Comparison of ENCODE assay signal across 10 cellular contexts in genomic region chr1:9317591-9318331, GRCh38. TPM values are rescaled to one million over a fixed set of nuclear protein-coding genes. Genes with fewer than 3 reads are reported as not detected.
DNase-seq lines count a peak whose midpoint lies in the region; ATAC-seq and TF ChIP-seq lines count a peak whose summit lies in the region.
"Had no signal": no experiment of that assay in that cellular context is flagged by ENCODE, and none has a peak within 500 bp of the region (broad histone marks: within the 10 kb centered on the region; RNA-seq: fewer than 3 reads in every experiment).

No MANE protein-coding gene starts in this region.

- H3K4me3 ChIP-seq in CD8-positive, alpha-beta T cell (ENCODE audit: low read depth, low read length), result no peak overlapping the region
- peak overlapping the region in 1 of 3 donors; percentile 53 for H3K4me3 ChIP-seq in breast epithelium
- H3K4me3 ChIP-seq: suprapubic skin had no signal

- peaks cover 23% of the 10 kb centered on the region for H3K4me1 Mint-ChIP-seq in CD8-positive, alpha-beta T cell (ENCODE audit: low read depth)
- H3K4me1 Mint-ChIP-seq in type B pancreatic cell (ENCODE audit: unreplicated experiment), result peaks cover 28% of the 10 kb centered on the region

- H3K4me3 Mint-ChIP-seq in CD8-positive, alpha-beta T cell, result peak overlapping the region; percentile 67
- no peak overlapping the region for H3K4me3 Mint-ChIP-seq in type B pancreatic cell

- no peak for TF ChIP-seq POLR2A in breast epithelium (IDR thresholded peaks at IDR 0.05)

- DNase-seq in CD8-positive, alpha-beta T cell, result no peak
- DNase-seq in NCI-H1092 treated with DMSO at 0.1 percent for 48 hours (lab: John Stamatoyannopoulos, UW), result peak; percentile 54
- peak in 1 of 2 donors; percentile 53 for DNase-seq in breast epithelium (ENCODE audit: low spot score in 2 of 2)
- DNase-seq in myocyte (ENCODE audit: low read depth), result peak; percentile 52
- DNase-seq in pons (ENCODE audit: low spot score), result no peak
- DNase-seq in type B pancreatic cell (ENCODE audit: extremely low spot score, unreplicated experiment), result no peak
- DNase-seq: activated T-cell treated with anti-CD3 and anti-CD28 coated beads, Interleukin-2, amount 50 U/mL, for 1 hour had no signal

- H3K36me3 ChIP-seq in CD8-positive, alpha-beta T cell (ENCODE audit: insufficient read depth, low read length), result no peaks in the 10 kb centered on the region
- H3K36me3 ChIP-seq in breast epithelium, result no peaks in the 10 kb centered on the region

- H3K27ac ChIP-seq in CD8-positive, alpha-beta T cell (ENCODE audit: low read depth, low read length), result no peak overlapping the region
- H3K27ac ChIP-seq in breast epithelium, result peak overlapping the region; percentile 19 to 82

- POLR2A ChIA-PET in CD8-positive, alpha-beta T cell (lab: Charles Lee), result no interaction called here

- CTCF ChIA-PET in CD8-positive, alpha-beta T cell (lab: Charles Lee), result interaction anchor here (0.6 to 1.4 kb wide), 2 partner anchors 121 to 173 kb away, joined by 3 to 4 read pairs; no protein-coding TSS in a partner anchor

- H3K27me3 ChIP-seq in CD8-positive, alpha-beta T cell (ENCODE audit: insufficient read depth, low read length), result no peaks in the 10 kb centered on the region
- H3K27me3 ChIP-seq in breast epithelium, result no peaks in the 10 kb centered on the region
- H3K27me3 ChIP-seq: suprapubic skin had no signal

- H3K27me3 Mint-ChIP-seq in CD8-positive, alpha-beta T cell (ENCODE audit: low read depth), result no peaks in the 10 kb centered on the region
- no peaks in the 10 kb centered on the region for H3K27me3 Mint-ChIP-seq in type B pancreatic cell

- ATAC-seq in CD8-positive, alpha-beta T cell, result no peak
- no peak for ATAC-seq in GM21529 (IDR thresholded peaks at IDR 0.05; ENCODE audit: unreplicated experiment)
- ATAC-seq in GM19351 (IDR thresholded peaks at IDR 0.05; ENCODE audit: unreplicated experiment), result no peak

- no peaks in the 10 kb centered on the region for H3K36me3 Mint-ChIP-seq in CD8-positive, alpha-beta T cell
- no peaks in the 10 kb centered on the region for H3K36me3 Mint-ChIP-seq in type B pancreatic cell

- TF ChIP-seq CTCF in CD8-positive, alpha-beta T cell (IDR thresholded peaks at IDR 0.05), result no peak
- TF ChIP-seq CTCF in breast epithelium (IDR thresholded peaks at IDR 0.05) (no peak), type B pancreatic cell (conservative IDR thresholded peaks at IDR 0.05) (no peak)

- no peaks in the 10 kb centered on the region for H3K9me3 Mint-ChIP-seq in CD8-positive, alpha-beta T cell
- no peaks in the 10 kb centered on the region for H3K9me3 Mint-ChIP-seq in type B pancreatic cell

- intact Hi-C loops in CD8-positive, alpha-beta T cell (cut with DNase I, micrococcal nuclease), result no loop called here
- intact Hi-C loops in breast epithelium (cut with DNase I; ENCODE audit: low total_unique reads), result loop anchor here (5.0 kb wide), 1 partner anchor 870 kb away; no protein-coding TSS in a partner anchor

- no peak overlapping the region for H3K27ac Mint-ChIP-seq in CD8-positive, alpha-beta T cell
- no peak overlapping the region for H3K27ac Mint-ChIP-seq in type B pancreatic cell

- no peaks in the 10 kb centered on the region for H3K4me1 ChIP-seq in CD8-positive, alpha-beta T cell (ENCODE audit: insufficient read depth, low read length)
- H3K4me1 ChIP-seq in breast epithelium, result no peaks in the 10 kb centered on the region

- H3K9me3 ChIP-seq in CD8-positive, alpha-beta T cell (ENCODE audit: low read length), result no peaks in the 10 kb centered on the region
- no peaks in the 10 kb centered on the region for H3K9me3 ChIP-seq in breast epithelium
- H3K9me3 ChIP-seq: suprapubic skin had no signal

RNA-seq across cellular contexts. Expression of gene SPSB1, which starts 25.1 kb away (rescaled TPM):
- 1 to 10 TPM; 1.6 to 2.2 TPM for total RNA-seq in CD8-positive, alpha-beta T cell
- 10 to 100 TPM; 30.6 to 52.5 (median 34.4) TPM for total RNA-seq in breast epithelium
- total RNA-seq in myocyte, result 16.8 and 36.1 TPM in 2 replicates
- polyA plus RNA-seq in myocyte (2012), result 13.3 TPM
- 5.6 and 17.4 TPM in 2 replicates for total RNA-seq in type B pancreatic cell (ENCODE audit: low replicate concordance)

Comparison
In these comparisons a context has a peak if more than half of its experiments do, and no peak if none do; other contexts are left out.
1. DNase-seq: peak in NCI-H1092 treated with DMSO at 0.1 percent for 48 hours (single experiment) and myocyte (single experiment); none in CD8-positive, alpha-beta T cell (0 of 7), pons (single experiment) and type B pancreatic cell (single experiment).